ENCODE assay signal across 8 cellular contexts in genomic region chr12:49068879-49069506, GRCh38. TPM values are rescaled to one million over a fixed set of nuclear protein-coding genes. Genes with fewer than 3 reads are reported as not detected.
A peak's percentile ranks its signal among the peaks of the same experiment; 100 is the strongest.
DNase-seq lines count a peak whose midpoint lies in the region; ATAC-seq, FAIRE-seq and TF ChIP-seq lines count a peak whose summit lies in the region.

No MANE protein-coding gene starts in this region.

- H3K4me3 ChIP-seq in keratinocyte (ENCODE audit: control insufficient read depth in 2 of 3, extremely low read depth in 1 of 3, insufficient read depth in 2 of 3, low read depth in 1 of 3, low read length in 3 of 3) (peak overlapping the region; percentile 63 to 82 (median 81)), thoracic aorta (peak overlapping the region; percentile 86)

- TF ChIP-seq CTCF in keratinocyte (optimal IDR thresholded peaks at IDR 0.05 in 1 of 3, IDR thresholded peaks at IDR 0.05 in 1 of 3, conservative IDR thresholded peaks at IDR 0.05 in 1 of 3; ENCODE audit: extremely low read depth in 1 of 3, insufficient read depth in 2 of 3, low read length in 3 of 3) (no peak), thoracic aorta (IDR thresholded peaks at IDR 0.05) (no peak)

- no peak overlapping the region for H3K27ac ChIP-seq in keratinocyte (ENCODE audit: control insufficient read depth, insufficient read depth, low read length)
- no peak overlapping the region for H3K27ac ChIP-seq in thoracic aorta

- peak overlapping the region; percentile 87 for H2AFZ ChIP-seq in keratinocyte (ENCODE audit: control insufficient read depth, low read length)

- no peaks in the 10 kb centered on the region for H4K20me1 ChIP-seq in keratinocyte (ENCODE audit: control insufficient read depth, extremely low read depth, insufficient read depth, low read length)

- peak overlapping the region; percentile 85 for H3K4me2 ChIP-seq in keratinocyte (ENCODE audit: control insufficient read depth, extremely low read depth, insufficient read depth, low read depth, low read length)

- ATAC-seq in activated CD8-positive, alpha-beta memory T cell treated with anti-CD3 and anti-CD28 coated beads, Interleukin-2, amount 10 ng/mL, durations not matched to agents 7 days and 5 days, result no peak
- ATAC-seq in activated CD8-positive, alpha-beta T cell treated with anti-CD3 and anti-CD28 coated beads, Interleukin-2, amount 10 ng/mL, durations not matched to agents 7 days and 5 days, result no peak
- ATAC-seq in thoracic aorta (ENCODE audit: insufficient number of reproducible peaks, low FRiP score, low read depth), result no peak

- CTCF ChIA-PET in activated CD8-positive, alpha-beta memory T cell treated with anti-CD3 and anti-CD28 coated beads, Interleukin-2, amount 10 ng/mL, durations not matched to agents 7 days and 5 days (lab: Charles Lee), result interaction anchor here (0.7 to 8.6 kb wide), 21 partner anchors 10 to 217 kb away, joined by 3 to 222 read pairs (median 6); partner anchors contain the start of genes DDX23, DHH, KMT2D and LMBR1L
- CTCF ChIA-PET in activated CD8-positive, alpha-beta T cell treated with anti-CD3 and anti-CD28 coated beads, Interleukin-2, amount 10 ng/mL, durations not matched to agents 7 days and 5 days (lab: Charles Lee), result interaction anchor here (0.8 to 7.9 kb wide), 20 partner anchors 10 to 220 kb away, joined by 3 to 242 read pairs (median 6); partner anchors contain the start of genes DHH, LMBR1L and TUBA1B

- no peaks in the 10 kb centered on the region for H3K36me3 ChIP-seq in keratinocyte (ENCODE audit: control insufficient read depth in 2 of 2, extremely low read depth in 1 of 2, insufficient read depth in 2 of 2, low read length in 2 of 2)
- H3K36me3 ChIP-seq in thoracic aorta, result no peaks in the 10 kb centered on the region

- peaks cover 31% of the 10 kb centered on the region for H3K4me1 Mint-ChIP-seq in activated CD8-positive, alpha-beta memory T cell treated with anti-CD3 and anti-CD28 coated beads, Interleukin-2, amount 10 ng/mL, durations not matched to agents 7 days and 5 days
- peaks cover 32% of the 10 kb centered on the region for H3K4me1 Mint-ChIP-seq in activated CD8-positive, alpha-beta T cell treated with anti-CD3 and anti-CD28 coated beads, Interleukin-2, amount 10 ng/mL, durations not matched to agents 7 days and 5 days (ENCODE audit: low read depth)

- H3K4me1 ChIP-seq in keratinocyte (ENCODE audit: control insufficient read depth, extremely low read depth, insufficient read depth, low read length), result peaks cover 8% of the 10 kb centered on the region
- peaks cover 9 to 12% of the 10 kb centered on the region in 2 donors for H3K4me1 ChIP-seq in thoracic aorta (ENCODE audit: control insufficient read depth in 1 of 2, low read depth in 2 of 2)

- H3K9me3 Mint-ChIP-seq in activated CD8-positive, alpha-beta memory T cell treated with anti-CD3 and anti-CD28 coated beads, Interleukin-2, amount 10 ng/mL, durations not matched to agents 7 days and 5 days (ENCODE audit: low read depth), result no peaks in the 10 kb centered on the region
- no peaks in the 10 kb centered on the region for H3K9me3 Mint-ChIP-seq in activated CD8-positive, alpha-beta T cell treated with anti-CD3 and anti-CD28 coated beads, Interleukin-2, amount 10 ng/mL, durations not matched to agents 7 days and 5 days (ENCODE audit: insufficient read depth)

- no peaks in the 10 kb centered on the region for H3K79me2 ChIP-seq in keratinocyte (ENCODE audit: control insufficient read depth, insufficient read depth, low read length)

- no peaks in the 10 kb centered on the region for H3K9me1 ChIP-seq in keratinocyte (ENCODE audit: control insufficient read depth, extremely low read depth, insufficient read depth, low read length)

- DNase-seq in activated CD8-positive, alpha-beta memory T cell treated with anti-CD3 and anti-CD28 coated beads, Interleukin-2, amount 10 ng/mL, durations not matched to agents 7 days and 5 days, result no peak
- no peak for DNase-seq in activated CD8-positive, alpha-beta memory T cell treated with anti-CD3 and anti-CD28 coated beads for 24 hours
- no peak for DNase-seq in activated CD8-positive, alpha-beta T cell treated with anti-CD3 and anti-CD28 coated beads, Interleukin-2, amount 10 ng/mL, durations not matched to agents 7 days and 5 days
- DNase-seq in keratinocyte (ENCODE audit: low read depth, low spot score) (no peak), thoracic aorta (ENCODE audit: low spot score) (no peak), NCI-H345 treated with DMSO at 0.1 percent for 48 hours (lab: John Stamatoyannopoulos, UW; ENCODE audit: unreplicated experiment) (no peak), HuH-7.5 (ENCODE audit: low spot score) (no peak), NCI-H345 (lab: John Stamatoyannopoulos, UW) (no peak)

- H3K27me3 ChIP-seq in keratinocyte (ENCODE audit: control insufficient read depth, extremely low read depth, insufficient read depth, low read length), result no peaks in the 10 kb centered on the region
- H3K27me3 ChIP-seq in thoracic aorta (replicated peaks; ENCODE audit: insufficient read depth), result no peaks in the 10 kb centered on the region

- dilution Hi-C loops in keratinocyte (cut with MboI; ENCODE audit: extremely low pct_ligation_motif_present, low sequenced_read_pairs), result no loop called here

- peak overlapping the region; percentile 86 for H3K27ac Mint-ChIP-seq in activated CD8-positive, alpha-beta memory T cell treated with anti-CD3 and anti-CD28 coated beads, Interleukin-2, amount 10 ng/mL, durations not matched to agents 7 days and 5 days
- peak overlapping the region; percentile 97 for H3K27ac Mint-ChIP-seq in activated CD8-positive, alpha-beta T cell treated with anti-CD3 and anti-CD28 coated beads, Interleukin-2, amount 10 ng/mL, durations not matched to agents 7 days and 5 days

- peak overlapping the region; percentile 74 for H3K9ac ChIP-seq in keratinocyte (ENCODE audit: control insufficient read depth, extremely low read depth, insufficient read depth, low read length)

- no peak for FAIRE-seq in keratinocyte (lab: Jason Lieb, UNC)

- POLR2A ChIA-PET in activated CD8-positive, alpha-beta T cell treated with anti-CD3 and anti-CD28 coated beads, Interleukin-2, amount 10 ng/mL, durations not matched to agents 7 days and 5 days (lab: Charles Lee), result interaction anchor here (1.0 to 5.3 kb wide), 8 partner anchors 9 to 217 kb away, joined by 4 to 39 read pairs (median 6); partner anchors contain the start of genes DDX23, KMT2D, TUBA1A and TUBA1B

- no peaks in the 10 kb centered on the region for H3K9me3 ChIP-seq in keratinocyte (ENCODE audit: control insufficient read depth, low read depth, low read length)
- no peaks in the 10 kb centered on the region for H3K9me3 ChIP-seq in thoracic aorta

- H3K4me3 Mint-ChIP-seq in activated CD8-positive, alpha-beta memory T cell treated with anti-CD3 and anti-CD28 coated beads, Interleukin-2, amount 10 ng/mL, durations not matched to agents 7 days and 5 days, result peak overlapping the region; percentile 87
- peak overlapping the region; percentile 100 for H3K4me3 Mint-ChIP-seq in activated CD8-positive, alpha-beta T cell treated with anti-CD3 and anti-CD28 coated beads, Interleukin-2, amount 10 ng/mL, durations not matched to agents 7 days and 5 days

- no peaks in the 10 kb centered on the region for H3K27me3 Mint-ChIP-seq in activated CD8-positive, alpha-beta memory T cell treated with anti-CD3 and anti-CD28 coated beads, Interleukin-2, amount 10 ng/mL, durations not matched to agents 7 days and 5 days
- no peaks in the 10 kb centered on the region for H3K27me3 Mint-ChIP-seq in activated CD8-positive, alpha-beta T cell treated with anti-CD3 and anti-CD28 coated beads, Interleukin-2, amount 10 ng/mL, durations not matched to agents 7 days and 5 days (ENCODE audit: low read depth)

- H3K36me3 Mint-ChIP-seq in activated CD8-positive, alpha-beta memory T cell treated with anti-CD3 and anti-CD28 coated beads, Interleukin-2, amount 10 ng/mL, durations not matched to agents 7 days and 5 days, result peaks cover 6% of the 10 kb centered on the region
- H3K36me3 Mint-ChIP-seq in activated CD8-positive, alpha-beta T cell treated with anti-CD3 and anti-CD28 coated beads, Interleukin-2, amount 10 ng/mL, durations not matched to agents 7 days and 5 days (ENCODE audit: low read depth), result peaks cover 17% of the 10 kb centered on the region

RNA-seq across cellular contexts. Expression of gene RHEBL1, which starts 0.8 kb away (rescaled TPM):
- total RNA-seq in activated CD8-positive, alpha-beta memory T cell treated with anti-CD3 and anti-CD28 coated beads, Interleukin-2, amount 10 ng/mL, durations not matched to agents 7 days and 5 days, result 10 to 100 TPM; 14.9 to 15.1 TPM
- 1 to 10 TPM; 9.5 to 9.9 TPM for total RNA-seq in activated CD8-positive, alpha-beta T cell treated with anti-CD3 and anti-CD28 coated beads, Interleukin-2, amount 10 ng/mL, durations not matched to agents 7 days and 5 days
- 0.31 to 0.63 TPM (median 0.51 TPM) in 3 replicates for polyA plus RNA-seq in keratinocyte
- polyA plus RNA-seq in keratinocyte (2011; ENCODE audit: low read depth), result 0.35 TPM
- polyA plus RNA-seq in keratinocyte (2011; cell fraction: cytosol; rRNA removed), result 0.30 and 0.44 TPM in 2 replicates
- 0.47 and 0.59 TPM in 2 replicates for polyA plus RNA-seq in keratinocyte (2011; cell fraction: nucleus; rRNA removed)
- polyA plus RNA-seq in keratinocyte (2012; ENCODE audit: low replicate concordance), result 0.55 and 0.86 TPM in 2 replicates
- 0.16 to 1.0 TPM (median 0.92 TPM) in 3 replicates for polyA minus RNA-seq in keratinocyte
- not detected for polyA minus RNA-seq in keratinocyte (2011; cell fraction: cytosol; rRNA and poly(A)+ RNA removed)
- not detected in 2 replicates for polyA minus RNA-seq in keratinocyte (2011; cell fraction: nucleus; rRNA and poly(A)+ RNA removed)
- total RNA-seq in thoracic aorta, result 1 to 10 TPM in 1 of 2 donors, not detected in 1; 1.3 TPM

RNA-seq across cellular contexts. Expression of gene KMT2D, which starts 8.4 kb away (rescaled TPM):
- total RNA-seq in activated CD8-positive, alpha-beta memory T cell treated with anti-CD3 and anti-CD28 coated beads, Interleukin-2, amount 10 ng/mL, durations not matched to agents 7 days and 5 days, result 100 to 1,000 TPM; 107 to 132 TPM
- 100 to 1,000 TPM; 113 TPM for total RNA-seq in activated CD8-positive, alpha-beta T cell treated with anti-CD3 and anti-CD28 coated beads, Interleukin-2, amount 10 ng/mL, durations not matched to agents 7 days and 5 days
- polyA plus RNA-seq in keratinocyte, result 9.3 to 12.1 TPM (median 9.8 TPM) in 3 replicates
- polyA plus RNA-seq in keratinocyte (2011; ENCODE audit: low read depth), result 21.7 TPM
- 5.0 and 8.0 TPM in 2 replicates for polyA plus RNA-seq in keratinocyte (2011; cell fraction: cytosol; rRNA removed)
- 64.9 and 67.1 TPM in 2 replicates for polyA plus RNA-seq in keratinocyte (2011; cell fraction: nucleus; rRNA removed)
- polyA plus RNA-seq in keratinocyte (2012; ENCODE audit: low replicate concordance), result 16.3 and 25.6 TPM in 2 replicates
- polyA minus RNA-seq in keratinocyte, result 11.6 to 77.1 TPM (median 36.3 TPM) in 3 replicates
- 18.6 TPM for polyA minus RNA-seq in keratinocyte (2011; cell fraction: cytosol; rRNA and poly(A)+ RNA removed)
- polyA minus RNA-seq in keratinocyte (2011; cell fraction: nucleus; rRNA and poly(A)+ RNA removed), result 56.6 and 78.4 TPM in 2 replicates
- 100 to 1,000 TPM in 1 of 2 donors, 10 to 100 TPM in 1; 56.5 to 101 TPM for total RNA-seq in thoracic aorta

RNA-seq across cellular contexts. Expression of gene DHH, which starts 25.6 kb away (rescaled TPM):
- under 1 TPM in 1 of 2 experiments, not detected in 1; 0.15 TPM for total RNA-seq in activated CD8-positive, alpha-beta memory T cell treated with anti-CD3 and anti-CD28 coated beads, Interleukin-2, amount 10 ng/mL, durations not matched to agents 7 days and 5 days
- under 1 TPM in 1 of 2 experiments, not detected in 1; 0.16 TPM for total RNA-seq in activated CD8-positive, alpha-beta T cell treated with anti-CD3 and anti-CD28 coated beads, Interleukin-2, amount 10 ng/mL, durations not matched to agents 7 days and 5 days
- not detected in 3 replicates for polyA plus RNA-seq in keratinocyte
- not detected for polyA plus RNA-seq in keratinocyte (2011; ENCODE audit: low read depth)
- polyA plus RNA-seq in keratinocyte (2011; cell fraction: cytosol; rRNA removed), result not detected in 2 replicates
- polyA plus RNA-seq in keratinocyte (2011; cell fraction: nucleus; rRNA removed), result 0.03 TPM in 1 of 2 replicates, not detected in the other
- polyA plus RNA-seq in keratinocyte (2012; ENCODE audit: low replicate concordance), result 0.06 TPM in 1 of 2 replicates, not detected in the other
- not detected in 3 replicates for polyA minus RNA-seq in keratinocyte
- not detected for polyA minus RNA-seq in keratinocyte (2011; cell fraction: cytosol; rRNA and poly(A)+ RNA removed)
- not detected in 2 replicates for polyA minus RNA-seq in keratinocyte (2011; cell fraction: nucleus; rRNA and poly(A)+ RNA removed)
- 1 to 10 TPM; 1.2 to 2.4 TPM for total RNA-seq in thoracic aorta

RNA-seq across cellular contexts. Expression of gene LMBR1L, which starts 41.7 kb away (rescaled TPM):
- 10 to 100 TPM; 46.9 to 53.4 TPM for total RNA-seq in activated CD8-positive, alpha-beta memory T cell treated with anti-CD3 and anti-CD28 coated beads, Interleukin-2, amount 10 ng/mL, durations not matched to agents 7 days and 5 days
- 10 to 100 TPM; 35.8 to 37.8 TPM for total RNA-seq in activated CD8-positive, alpha-beta T cell treated with anti-CD3 and anti-CD28 coated beads, Interleukin-2, amount 10 ng/mL, durations not matched to agents 7 days and 5 days
- 22.9 to 30.1 TPM (median 28.0 TPM) in 3 replicates for polyA plus RNA-seq in keratinocyte
- 9.5 TPM for polyA plus RNA-seq in keratinocyte (2011; ENCODE audit: low read depth)
- polyA plus RNA-seq in keratinocyte (2011; cell fraction: cytosol; rRNA removed), result 12.1 and 14.6 TPM in 2 replicates
- 85.8 and 90.5 TPM in 2 replicates for polyA plus RNA-seq in keratinocyte (2011; cell fraction: nucleus; rRNA removed)
- polyA plus RNA-seq in keratinocyte (2012; ENCODE audit: low replicate concordance), result 18.5 and 27.8 TPM in 2 replicates
- 46.4 to 72.0 TPM (median 51.2 TPM) in 3 replicates for polyA minus RNA-seq in keratinocyte
- polyA minus RNA-seq in keratinocyte (2011; cell fraction: cytosol; rRNA and poly(A)+ RNA removed), result 23.4 TPM
- polyA minus RNA-seq in keratinocyte (2011; cell fraction: nucleus; rRNA and poly(A)+ RNA removed), result 26.6 and 43.3 TPM in 2 replicates
- 10 to 100 TPM; 77.7 to 93.4 TPM for total RNA-seq in thoracic aorta

RNA-seq across cellular contexts. Expression of gene PRKAG1, which starts 50.4 kb away (rescaled TPM):
- total RNA-seq in activated CD8-positive, alpha-beta memory T cell treated with anti-CD3 and anti-CD28 coated beads, Interleukin-2, amount 10 ng/mL, durations not matched to agents 7 days and 5 days, result 10 to 100 TPM; 58.9 to 66.0 TPM
- total RNA-seq in activated CD8-positive, alpha-beta T cell treated with anti-CD3 and anti-CD28 coated beads, Interleukin-2, amount 10 ng/mL, durations not matched to agents 7 days and 5 days, result 10 to 100 TPM; 57.5 to 59.8 TPM
- polyA plus RNA-seq in keratinocyte, result 105 to 125 TPM (median 123 TPM) in 3 replicates
- 20.0 TPM for polyA plus RNA-seq in keratinocyte (2011; ENCODE audit: low read depth)
- polyA plus RNA-seq in keratinocyte (2011; cell fraction: cytosol; rRNA removed), result 88.8 and 167 TPM in 2 replicates
- 91.6 and 94.3 TPM in 2 replicates for polyA plus RNA-seq in keratinocyte (2011; cell fraction: nucleus; rRNA removed)
- polyA plus RNA-seq in keratinocyte (2012; ENCODE audit: low replicate concordance), result 66.5 and 73.0 TPM in 2 replicates
- 30.5 to 67.9 TPM (median 65.9 TPM) in 3 replicates for polyA minus RNA-seq in keratinocyte
- 27.0 TPM for polyA minus RNA-seq in keratinocyte (2011; cell fraction: cytosol; rRNA and poly(A)+ RNA removed)
- 20.6 and 31.8 TPM in 2 replicates for polyA minus RNA-seq in keratinocyte (2011; cell fraction: nucleus; rRNA and poly(A)+ RNA removed)
- 10 to 100 TPM; 53.2 to 68.1 TPM for total RNA-seq in thoracic aorta

Comparison
In these comparisons a context has a peak if more than half of its experiments do, and no peak if none do; other contexts are left out.
1. RNA of gene RHEBL1, which starts 0.8 kb away (total RNA-seq): 14.9 to 15.1 TPM in activated CD8-positive, alpha-beta memory T cell treated with anti-CD3 and anti-CD28 coated beads, Interleukin-2, amount 10 ng/mL, durations not matched to agents 7 days and 5 days and 9.5 to 9.9 TPM in activated CD8-positive, alpha-beta T cell treated with anti-CD3 and anti-CD28 coated beads, Interleukin-2, amount 10 ng/mL, durations not matched to agents 7 days and 5 days; 1.3 TPM in thoracic aorta; every median in the first group is over 4 times any median in the second.